8 cellular contexts compared by ENCODE assay signal in genomic region chr17:31494259-31495048, GRCh38.
DNase-seq lines count a peak whose midpoint lies in the region; ATAC-seq and TF ChIP-seq lines count a peak whose summit lies in the region.

No MANE protein-coding gene starts in this region.

- no peak overlapping the region for H2BK120ac ChIP-seq in mesendoderm (ENCODE audit: low read depth, low read length)

- no peak overlapping the region for H3K23ac ChIP-seq in mesendoderm (ENCODE audit: low read length)

- CTCF ChIA-PET in PC-3 (lab: Charles Lee): no interaction called here

- no CpG with 5 or more reads among the region's 12 CpGs for WGBS in mesendoderm (ENCODE audit: extremely low coverage, insufficient coverage, low lambda C conversion rate)

- H3K27me3 ChIP-seq in Loucy (ENCODE audit: insufficient read depth, low read length, poor library complexity, severe bottlenecking): no peaks in the 10 kb centered on the region
- H3K27me3 ChIP-seq in mesendoderm (ENCODE audit: insufficient read depth, low read length, poor library complexity): no peaks in the 10 kb centered on the region
- H3K27me3 ChIP-seq in BE2C: no peaks in the 10 kb centered on the region
- no peaks in the 10 kb centered on the region for H3K27me3 ChIP-seq in PC-3 (ENCODE audit: low read length)

- H3K56ac ChIP-seq in mesendoderm (ENCODE audit: low read length): peak overlapping the region; percentile 60

- ATAC-seq in GM19397 (IDR thresholded peaks at IDR 0.05; ENCODE audit: unreplicated experiment) (peak; percentile 43), PC-3 (no peak)

- no peak overlapping the region for H4K5ac ChIP-seq in mesendoderm (ENCODE audit: low read length)

- H3K9me3 ChIP-seq in Loucy (ENCODE audit: insufficient read depth, low read depth, low read length) (no peaks in the 10 kb centered on the region), BE2C (no peaks in the 10 kb centered on the region), PC-3 (ENCODE audit: low read length) (no peaks in the 10 kb centered on the region)

- H3K4me3 ChIP-seq in Loucy (ENCODE audit: low read length, poor library complexity, severe bottlenecking): peak overlapping the region; percentile 27
- no peak overlapping the region for H3K4me3 ChIP-seq in mesendoderm (ENCODE audit: low read length)
- H3K4me3 ChIP-seq in BE2C (ENCODE audit: low read depth, low read length): no peak overlapping the region
- no peak overlapping the region for H3K4me3 ChIP-seq in PC-3 (ENCODE audit: low read length)

- H2AK5ac ChIP-seq in mesendoderm (ENCODE audit: low read length): no peak overlapping the region

- H2BK15ac ChIP-seq in mesendoderm (replicated peaks; ENCODE audit: low read depth): no peak overlapping the region

- H3K79me1 ChIP-seq in mesendoderm (ENCODE audit: low read length): peaks cover 21% of the 10 kb centered on the region

- peak overlapping the region; percentile 59 for H3K4me2 ChIP-seq in Loucy (ENCODE audit: low read depth, low read length, poor library complexity, severe bottlenecking)
- H3K4me2 ChIP-seq in mesendoderm (ENCODE audit: low read length): no peak overlapping the region
- H3K4me2 ChIP-seq in PC-3 (ENCODE audit: low read length): no peak overlapping the region

- H3K9ac ChIP-seq in Loucy (ENCODE audit: low read depth, low read length, poor library complexity, severe bottlenecking): peak overlapping the region; percentile 56
- peak overlapping the region; percentile 24 for H3K9ac ChIP-seq in mesendoderm (ENCODE audit: low read length)
- no peak overlapping the region for H3K9ac ChIP-seq in PC-3 (ENCODE audit: low read length)

- no peak overlapping the region for H4K8ac ChIP-seq in mesendoderm (ENCODE audit: low read depth, low read length)

- H3F3A ChIP-seq in Loucy (ENCODE audit: low read depth): peaks cover 8% of the 10 kb centered on the region
- no peaks in the 10 kb centered on the region for H3F3A ChIP-seq in PC-3 (ENCODE audit: low read length, unreplicated experiment)

- H3K36me3 ChIP-seq in Loucy (ENCODE audit: insufficient read depth, low read length) (no peaks in the 10 kb centered on the region), mesendoderm (ENCODE audit: control insufficient read depth, insufficient read depth, low read length) (no peaks in the 10 kb centered on the region), BE2C (no peaks in the 10 kb centered on the region), PC-3 (ENCODE audit: low read depth, low read length) (no peaks in the 10 kb centered on the region)

- peaks cover 55% of the 10 kb centered on the region; the same call in 1 of the 2 replicates for H3K79me2 ChIP-seq in Loucy (ENCODE audit: insufficient read depth, low read length)
- H3K79me2 ChIP-seq in mesendoderm (ENCODE audit: control insufficient read depth, insufficient read depth, low read length): peaks cover 10% of the 10 kb centered on the region
- H3K79me2 ChIP-seq in PC-3 (ENCODE audit: low read length): no peaks in the 10 kb centered on the region

- no peak overlapping the region for H3K18ac ChIP-seq in mesendoderm (ENCODE audit: low read length)

- H2AFZ ChIP-seq in Loucy (ENCODE audit: low read length): no peak overlapping the region
- no peak overlapping the region for H2AFZ ChIP-seq in PC-3 (ENCODE audit: low read length)

- H3K4ac ChIP-seq in mesendoderm (ENCODE audit: low read depth, low read length): no peak overlapping the region

- intact Hi-C loops in PC-3 (cut with micrococcal nuclease): no loop called here

- H4K20me1 ChIP-seq in Loucy (ENCODE audit: insufficient read depth, low read length, poor library complexity, severe bottlenecking) (peaks cover 5% of the 10 kb centered on the region), PC-3 (ENCODE audit: low read length) (no peaks in the 10 kb centered on the region)

- TF ChIP-seq CTCF in Loucy (conservative IDR thresholded peaks at IDR 0.05; ENCODE audit: low read length) (no peak), BE2C (IDR thresholded peaks at IDR 0.05; ENCODE audit: low read depth, low read length) (no peak), PC-3 (conservative IDR thresholded peaks at IDR 0.05; ENCODE audit: low read depth, low read length) (no peak)

- DNase-seq in CD1c-positive myeloid dendritic cell (ENCODE audit: extremely low spot score) (peak; percentile 94), activated T-cell treated with anti-CD3 and anti-CD28 coated beads for 48 hours (ENCODE audit: low read depth) (peak; percentile 52), mesendoderm (peak; percentile 45), NCI-H82 treated with DMSO at 0.1 percent for 48 hours (lab: John Stamatoyannopoulos, UW; ENCODE audit: unreplicated experiment) (no peak), BE2C (no peak), PC-3 (no peak)

- POLR2A ChIA-PET in PC-3 (lab: Charles Lee; ENCODE audit: unreplicated experiment): no interaction called here

- H3K27ac ChIP-seq in mesendoderm (ENCODE audit: low read depth, low read length): no peak overlapping the region
- H3K27ac ChIP-seq in PC-3 (ENCODE audit: low read length): no peak overlapping the region

- H2BK5ac ChIP-seq in mesendoderm (ENCODE audit: low read length): no peak overlapping the region

- no TSS peak for BruUV-seq in PC-3 (replicated peaks; lab: Mats Ljungman, UMichigan)

- H3K9me2 ChIP-seq in Loucy (replicated peaks; ENCODE audit: low read depth, low read length) (no peaks in the 10 kb centered on the region), PC-3 (replicated peaks; ENCODE audit: low read length) (no peaks in the 10 kb centered on the region)

- H3K4me1 ChIP-seq in Loucy (ENCODE audit: insufficient read depth, low read length, poor library complexity, severe bottlenecking) (peaks cover 89% of the 10 kb centered on the region), mesendoderm (ENCODE audit: control insufficient read depth, low read depth, low read length) (peaks cover 8% of the 10 kb centered on the region), BE2C (no peaks in the 10 kb centered on the region), PC-3 (ENCODE audit: insufficient read depth, low read length) (peaks cover 2% of the 10 kb centered on the region; the same call in 1 of the 2 replicates)

Comparison
In these comparisons a context has a peak if more than half of its experiments do, and no peak if none do; other contexts are left out.
1. DNase-seq: peak in CD1c-positive myeloid dendritic cell (single experiment), activated T-cell treated with anti-CD3 and anti-CD28 coated beads for 48 hours (single experiment) and mesendoderm (single experiment); none in NCI-H82 treated with DMSO at 0.1 percent for 48 hours (single experiment), BE2C (single experiment) and PC-3 (single experiment).